Comparison of ENCODE assay signal across 22 cellular contexts in the genomic region with DNA sequence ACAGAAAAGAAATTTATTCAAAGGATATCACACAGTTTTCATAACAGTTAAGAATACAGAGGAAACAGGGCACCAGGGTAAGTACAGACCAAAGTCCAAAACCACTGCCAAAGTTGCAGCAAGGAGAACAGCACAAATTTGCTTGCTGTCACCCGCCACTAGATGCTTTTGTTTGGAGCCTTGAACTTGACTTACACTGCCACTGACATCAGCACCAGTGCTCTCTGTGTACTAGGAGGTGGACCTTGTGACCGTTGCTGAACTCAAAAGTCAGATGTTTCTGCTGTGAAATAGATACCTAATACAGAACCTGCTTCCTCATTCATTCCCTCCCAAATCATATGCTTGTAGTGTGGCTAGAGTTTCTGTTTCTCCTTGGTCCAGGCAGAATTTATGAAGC.
"Had no signal": no experiment of that assay in that cellular context is flagged by ENCODE, and none has a peak within 500 bp of the region (broad histone marks: within the 10 kb centered on the region; RNA-seq: fewer than 3 reads in every experiment).

No MANE protein-coding gene starts in this region.

- H3K36me3 ChIP-seq: esophagus muscularis mucosa, gastrocnemius medialis, heart right ventricle, neutrophil, sigmoid colon, stomach, thoracic aorta, transverse colon had no signal

- H3K27ac Mint-ChIP-seq: naive thymus-derived CD8-positive, alpha-beta T cell had no signal

- H3K27ac ChIP-seq: dorsolateral prefrontal cortex, esophagus muscularis mucosa, gastrocnemius medialis, heart right ventricle, neutrophil, psoas muscle, sigmoid colon, skin epidermis, stomach, thoracic aorta, transverse colon had no signal

- H3K4me1 ChIP-seq: esophagus muscularis mucosa, gastrocnemius medialis, heart right ventricle, psoas muscle, sigmoid colon, stomach, transverse colon had no signal

- H3K4me3 Mint-ChIP-seq: naive thymus-derived CD8-positive, alpha-beta T cell had no signal

- H3K27me3 ChIP-seq: esophagus muscularis mucosa, gastrocnemius medialis, heart right ventricle, neutrophil, sigmoid colon, stomach, transverse colon had no signal

- ATAC-seq: gastrocnemius medialis; heart right ventricle; left cardiac atrium; mucosa of descending colon; naive thymus-derived CD8-positive, alpha-beta T cell; psoas muscle had no signal

- DNase-seq: cortex of kidney; dorsolateral prefrontal cortex; effector CD8-positive, alpha-beta T cell; gastrocnemius medialis; heart right ventricle; kidney; left cardiac atrium; mammary epithelial cell; mucosa of descending colon; naive thymus-derived CD8-positive, alpha-beta T cell; psoas muscle; sigmoid colon; stimulated activated CD4-positive, alpha-beta T cell treated with anti-CD3 and anti-CD28 coated beads, Interleukin-2, amount 100 ng/mL, for 24 hours; stimulated activated CD4-positive, alpha-beta T cell treated with anti-CD3 and anti-CD28 coated beads, Interleukin-4, amount 100 ng/mL, for 4 hours; stimulated activated naive CD4-positive, alpha-beta T cell; stomach; substantia nigra; transverse colon had no signal

- H3K4me3 ChIP-seq: dorsolateral prefrontal cortex, esophagus muscularis mucosa, gastrocnemius medialis, heart right ventricle, mucosa of descending colon, psoas muscle, sigmoid colon, skin epidermis, stomach, thoracic aorta, transverse colon had no signal

- H3K4me1 Mint-ChIP-seq: naive thymus-derived CD8-positive, alpha-beta T cell had no signal

- H3K9me3 ChIP-seq: esophagus muscularis mucosa, gastrocnemius medialis, heart right ventricle, mucosa of descending colon, neutrophil, psoas muscle, sigmoid colon, stomach, thoracic aorta, transverse colon had no signal

- H3K27me3 Mint-ChIP-seq: naive thymus-derived CD8-positive, alpha-beta T cell had no signal
